ENCODE assay signal across 29 cellular contexts in the genomic region with DNA sequence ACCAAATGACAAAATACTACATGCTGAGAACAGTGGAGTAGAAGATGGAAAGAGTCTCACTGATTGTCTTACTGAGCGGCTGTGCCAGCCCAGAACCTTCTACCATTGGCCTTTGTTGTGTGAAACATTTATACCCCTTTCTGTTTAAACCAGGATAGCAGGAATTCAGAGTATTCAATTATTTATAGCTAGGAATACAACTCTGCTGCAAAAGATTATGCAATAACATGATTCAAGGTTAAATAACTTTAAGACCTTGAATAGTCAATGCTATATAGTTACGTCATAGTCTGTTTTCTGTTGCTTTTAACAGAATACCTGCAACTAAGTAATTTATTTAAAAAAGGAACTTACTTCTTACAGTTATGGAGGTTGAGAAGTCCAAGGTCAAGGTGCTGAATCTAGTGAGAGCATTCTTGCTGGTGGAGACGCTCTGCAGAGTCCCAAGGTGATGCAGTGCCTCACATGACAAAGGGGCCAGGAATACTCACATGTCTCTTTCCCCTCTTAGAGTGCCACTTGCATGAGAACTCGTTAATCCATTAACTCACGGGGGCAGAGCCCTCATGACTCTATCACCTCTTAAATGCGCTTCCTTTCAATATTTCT.
DNase-seq lines count a peak whose midpoint lies in the region; TF ChIP-seq lines count a peak whose summit lies in the region.
"Had no signal": no experiment of that assay in that cellular context is flagged by ENCODE, and none has a peak within 500 bp of the region (broad histone marks: within the 10 kb centered on the region; RNA-seq: fewer than 3 reads in every experiment).

No MANE protein-coding gene starts in this region.

- TF ChIP-seq CTCF in choroid plexus epithelial cell (conservative IDR thresholded peaks at IDR 0.05; ENCODE audit: low read depth, low read length), result no peak
- TF ChIP-seq CTCF in GM13976 (IDR thresholded peaks at IDR 0.05; ENCODE audit: borderline replicate concordance, control extremely low read depth, extremely low read depth, insufficient read depth, missing control alignments), result no peak

- in situ Hi-C loops in GM13976 (cut with MboI; ENCODE audit: low sequenced_read_pairs, unreplicated experiment), result no loop called here

- H3K4me3 ChIP-seq in choroid plexus epithelial cell (ENCODE audit: low read depth, low read length), result no peak overlapping the region
- H3K4me3 ChIP-seq: smooth muscle cell, suprapubic skin, upper lobe of left lung had no signal

- peak; percentile 12 for DNase-seq in AG20443 (ENCODE audit: low spot score)
- DNase-seq in HCEC 1CT, result peak; percentile 67
- DNase-seq in choroid plexus epithelial cell (ENCODE audit: low read depth), result peak; percentile 47
- DNase-seq in kidney glomerular epithelial cell (lab: John Stamatoyannopoulos, UW), result peak; percentile 11
- DNase-seq in hypothalamus (lab: John Stamatoyannopoulos, UW), result no peak
- no peak for DNase-seq in DMS79 treated with DMSO at 0.1 percent for 48 hours (lab: John Stamatoyannopoulos, UW)
- DNase-seq in GM13976 (ENCODE audit: low spot score), result no peak
- no peak for DNase-seq in UCSD-AML1 (lab: John Stamatoyannopoulos, UW; ENCODE audit: unreplicated experiment)
- DNase-seq: activated CD4-positive, alpha-beta T cell treated with anti-CD3 and anti-CD28 coated beads for 4 hours; activated CD8-positive, alpha-beta memory T cell treated with anti-CD3 and anti-CD28 coated beads for 24 hours; activated naive CD4-positive, alpha-beta T cell treated with anti-CD3 and anti-CD28 coated beads, Interleukin-2, amount 50 U/mL, for 16 hours; activated T-cell treated with anti-CD3 and anti-CD28 coated beads for 4 hours; amygdala; COR-L47; DMS53; effector CD8-positive, alpha-beta T cell; Karpas-422; left cardiac atrium; natural killer cell; NCI-H1417; NCI-H2029; NCI-H446 treated with DMSO at 0.1 percent for 48 hours; NCI-H82; occipital lobe; stimulated activated naive CD4-positive, alpha-beta T cell; T-helper 9 cell; upper lobe of left lung had no signal

Comparison
In these comparisons a context has a peak if more than half of its experiments do, and no peak if none do; other contexts are left out.
1. DNase-seq: peak in AG20443 (single experiment), HCEC 1CT (single experiment), choroid plexus epithelial cell (single experiment) and kidney glomerular epithelial cell (single experiment); none in hypothalamus (0 of 51), DMS79 treated with DMSO at 0.1 percent for 48 hours (single experiment), GM13976 (single experiment) and UCSD-AML1 (single experiment).